1 cellular context compared by ENCODE assay signal in genomic region chr16:72847187-72848044, GRCh38.
TF ChIP-seq lines count a peak whose summit lies in the region.

No MANE protein-coding gene starts in this region.

TF ChIP-seq in HepG2, 621 proteins besides CTCF, POLR2A, EP300 and RAD21 (continued from another document):
- TF ChIP-seq, protein P1, sequence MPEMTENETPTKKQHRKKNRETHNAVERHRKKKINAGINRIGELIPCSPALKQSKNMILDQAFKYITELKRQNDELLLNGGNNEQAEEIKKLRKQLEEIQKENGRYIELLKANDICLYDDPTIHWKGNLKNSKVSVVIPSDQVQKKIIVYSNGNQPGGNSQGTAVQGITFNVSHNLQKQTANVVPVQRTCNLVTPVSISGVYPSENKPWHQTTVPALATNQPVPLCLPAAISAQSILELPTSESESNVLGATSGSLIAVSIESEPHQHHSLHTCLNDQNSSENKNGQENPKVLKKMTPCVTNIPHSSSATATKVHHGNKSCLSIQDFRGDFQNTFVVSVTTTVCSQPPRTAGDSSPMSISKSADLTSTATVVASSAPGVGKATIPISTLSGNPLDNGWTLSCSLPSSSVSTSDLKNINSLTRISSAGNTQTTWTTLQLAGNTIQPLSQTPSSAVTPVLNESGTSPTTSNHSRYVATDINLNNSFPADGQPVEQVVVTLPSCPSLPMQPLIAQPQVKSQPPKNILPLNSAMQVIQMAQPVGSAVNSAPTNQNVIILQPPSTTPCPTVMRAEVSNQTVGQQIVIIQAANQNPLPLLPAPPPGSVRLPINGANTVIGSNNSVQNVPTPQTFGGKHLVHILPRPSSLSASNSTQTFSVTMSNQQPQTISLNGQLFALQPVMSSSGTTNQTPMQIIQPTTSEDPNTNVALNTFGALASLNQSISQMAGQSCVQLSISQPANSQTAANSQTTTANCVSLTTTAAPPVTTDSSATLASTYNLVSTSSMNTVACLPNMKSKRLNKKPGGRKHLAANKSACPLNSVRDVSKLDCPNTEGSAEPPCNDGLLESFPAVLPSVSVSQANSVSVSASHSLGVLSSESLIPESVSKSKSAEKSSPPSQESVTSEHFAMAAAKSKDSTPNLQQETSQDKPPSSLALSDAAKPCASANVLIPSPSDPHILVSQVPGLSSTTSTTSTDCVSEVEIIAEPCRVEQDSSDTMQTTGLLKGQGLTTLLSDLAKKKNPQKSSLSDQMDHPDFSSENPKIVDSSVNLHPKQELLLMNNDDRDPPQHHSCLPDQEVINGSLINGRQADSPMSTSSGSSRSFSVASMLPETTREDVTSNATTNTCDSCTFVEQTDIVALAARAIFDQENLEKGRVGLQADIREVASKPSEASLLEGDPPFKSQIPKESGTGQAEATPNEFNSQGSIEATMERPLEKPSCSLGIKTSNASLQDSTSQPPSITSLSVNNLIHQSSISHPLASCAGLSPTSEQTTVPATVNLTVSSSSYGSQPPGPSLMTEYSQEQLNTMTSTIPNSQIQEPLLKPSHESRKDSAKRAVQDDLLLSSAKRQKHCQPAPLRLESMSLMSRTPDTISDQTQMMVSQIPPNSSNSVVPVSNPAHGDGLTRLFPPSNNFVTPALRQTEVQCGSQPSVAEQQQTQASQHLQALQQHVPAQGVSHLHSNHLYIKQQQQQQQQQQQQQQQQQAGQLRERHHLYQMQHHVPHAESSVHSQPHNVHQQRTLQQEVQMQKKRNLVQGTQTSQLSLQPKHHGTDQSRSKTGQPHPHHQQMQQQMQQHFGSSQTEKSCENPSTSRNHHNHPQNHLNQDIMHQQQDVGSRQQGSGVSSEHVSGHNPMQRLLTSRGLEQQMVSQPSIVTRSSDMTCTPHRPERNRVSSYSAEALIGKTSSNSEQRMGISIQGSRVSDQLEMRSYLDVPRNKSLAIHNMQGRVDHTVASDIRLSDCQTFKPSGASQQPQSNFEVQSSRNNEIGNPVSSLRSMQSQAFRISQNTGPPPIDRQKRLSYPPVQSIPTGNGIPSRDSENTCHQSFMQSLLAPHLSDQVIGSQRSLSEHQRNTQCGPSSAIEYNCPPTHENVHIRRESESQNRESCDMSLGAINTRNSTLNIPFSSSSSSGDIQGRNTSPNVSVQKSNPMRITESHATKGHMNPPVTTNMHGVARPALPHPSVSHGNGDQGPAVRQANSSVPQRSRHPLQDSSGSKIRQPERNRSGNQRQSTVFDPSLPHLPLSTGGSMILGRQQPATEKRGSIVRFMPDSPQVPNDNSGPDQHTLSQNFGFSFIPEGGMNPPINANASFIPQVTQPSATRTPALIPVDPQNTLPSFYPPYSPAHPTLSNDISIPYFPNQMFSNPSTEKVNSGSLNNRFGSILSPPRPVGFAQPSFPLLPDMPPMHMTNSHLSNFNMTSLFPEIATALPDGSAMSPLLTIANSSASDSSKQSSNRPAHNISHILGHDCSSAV (CRISPR knock-in tag; IDR thresholded peaks at IDR 0.05; ENCODE audit: borderline replicate concordance) = no peak
- TF ChIP-seq NONO (IDR thresholded peaks at IDR 0.05) = no peak
- no peak for TF ChIP-seq NONO (CRISPR knock-in tag; conservative IDR thresholded peaks at IDR 0.05)
- TF ChIP-seq ZNF296 (CRISPR knock-in tag; conservative IDR thresholded peaks at IDR 0.05) = no peak
- TF ChIP-seq SETDB1 (CRISPR knock-in tag; IDR thresholded peaks at IDR 0.05; ENCODE audit: borderline replicate concordance) = no peak
- no peak for TF ChIP-seq TAF1 (CRISPR knock-in tag; IDR thresholded peaks at IDR 0.05)
- TF ChIP-seq ZBED4 (CRISPR knock-in tag; IDR thresholded peaks at IDR 0.05; ENCODE audit: borderline replicate concordance) = no peak
- TF ChIP-seq, protein P2, sequence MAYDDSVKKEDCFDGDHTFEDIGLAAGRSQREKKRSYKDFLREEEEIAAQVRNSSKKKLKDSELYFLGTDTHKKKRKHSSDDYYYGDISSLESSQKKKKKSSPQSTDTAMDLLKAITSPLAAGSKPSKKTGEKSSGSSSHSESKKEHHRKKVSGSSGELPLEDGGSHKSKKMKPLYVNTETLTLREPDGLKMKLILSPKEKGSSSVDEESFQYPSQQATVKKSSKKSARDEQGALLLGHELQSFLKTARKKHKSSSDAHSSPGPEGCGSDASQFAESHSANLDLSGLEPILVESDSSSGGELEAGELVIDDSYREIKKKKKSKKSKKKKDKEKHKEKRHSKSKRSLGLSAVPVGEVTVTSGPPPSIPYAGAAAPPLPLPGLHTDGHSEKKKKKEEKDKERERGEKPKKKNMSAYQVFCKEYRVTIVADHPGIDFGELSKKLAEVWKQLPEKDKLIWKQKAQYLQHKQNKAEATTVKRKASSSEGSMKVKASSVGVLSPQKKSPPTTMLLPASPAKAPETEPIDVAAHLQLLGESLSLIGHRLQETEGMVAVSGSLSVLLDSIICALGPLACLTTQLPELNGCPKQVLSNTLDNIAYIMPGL (CRISPR knock-in tag; IDR thresholded peaks at IDR 0.05; ENCODE audit: borderline replicate concordance in 1 of 2, low read depth in 1 of 2) = 0 out of 4 replicates have a peak, but pooled peaks of 1 of the 2 experiments have one; percentile 30
- no peak for TF ChIP-seq HOXA5 (CRISPR knock-in tag; IDR thresholded peaks at IDR 0.05)
- peak; percentile 39 for TF ChIP-seq XRCC5 (optimal IDR thresholded peaks at IDR 0.05; ENCODE audit: low read length)
- TF ChIP-seq ZNF232 (CRISPR knock-in tag; IDR thresholded peaks at IDR 0.05; ENCODE audit: borderline replicate concordance) = no peak
- TF ChIP-seq PRMT3 (CRISPR knock-in tag; IDR thresholded peaks at IDR 0.05; ENCODE audit: borderline replicate concordance, low read depth) = no peak
- no peak for TF ChIP-seq MLLT10 (CRISPR knock-in tag; IDR thresholded peaks at IDR 0.05)
- TF ChIP-seq SMC3 (IDR thresholded peaks at IDR 0.05; ENCODE audit: low read length) = peak; percentile 59
- TF ChIP-seq FOSL2 (CRISPR knock-in tag; IDR thresholded peaks at IDR 0.05) = no peak
- no peak for TF ChIP-seq BRF2 (CRISPR knock-in tag; IDR thresholded peaks at IDR 0.05)
- no peak for TF ChIP-seq GTF3A (CRISPR knock-in tag; conservative IDR thresholded peaks at IDR 0.05)
- no peak for TF ChIP-seq GZF1 (CRISPR knock-in tag; IDR thresholded peaks at IDR 0.05)
- no peak for TF ChIP-seq RFX3 (CRISPR knock-in tag; IDR thresholded peaks at IDR 0.05)
- TF ChIP-seq HES4 (CRISPR knock-in tag; IDR thresholded peaks at IDR 0.05; ENCODE audit: borderline replicate concordance) = no peak
- no peak for TF ChIP-seq FOXP4 (CRISPR knock-in tag; IDR thresholded peaks at IDR 0.05)
- TF ChIP-seq FIP1L1 (IDR thresholded peaks at IDR 0.05; ENCODE audit: borderline replicate concordance, insufficient read depth, low read depth, low read length) = no peak
- no peak for TF ChIP-seq GATAD2A (CRISPR knock-in tag; IDR thresholded peaks at IDR 0.05)
- no peak for TF ChIP-seq PHF20 (CRISPR knock-in tag; IDR thresholded peaks at IDR 0.05)
- no peak for TF ChIP-seq CHD4 (IDR thresholded peaks at IDR 0.05; ENCODE audit: borderline replicate concordance, low read length)
- TF ChIP-seq STAG1 (CRISPR knock-in tag; IDR thresholded peaks at IDR 0.05) = peak; percentile 69
